27 cellular contexts compared by ENCODE assay signal in the genomic region with DNA sequence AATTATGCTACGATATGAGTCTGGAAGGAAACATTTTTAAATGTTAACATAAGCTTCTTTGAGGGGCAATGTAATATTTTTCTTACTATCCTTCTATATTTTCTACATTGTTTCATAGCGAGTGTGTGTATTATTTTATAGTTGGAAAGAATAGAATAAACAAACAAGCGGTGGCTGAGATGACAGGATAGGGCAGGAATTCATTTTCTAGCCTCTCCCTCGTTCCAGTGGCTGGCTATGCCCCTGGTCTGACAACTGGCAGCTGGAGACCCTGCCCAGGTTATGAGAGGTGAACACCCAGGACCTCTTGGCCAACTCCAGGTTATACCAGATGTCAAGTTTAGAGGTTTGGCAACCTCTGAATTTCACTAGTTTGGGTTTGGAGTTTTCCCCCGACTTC.
"Had no signal": no experiment of that assay in that cellular context is flagged by ENCODE, and none has a peak within 500 bp of the region (broad histone marks: within the 10 kb centered on the region; RNA-seq: fewer than 3 reads in every experiment).

No MANE protein-coding gene starts in this region.

- H3K4me2 ChIP-seq: hepatocyte, neural progenitor cell had no signal

- H3K9me3 Mint-ChIP-seq: natural killer cell treated with Interleukin-12 subunit alpha and Interleukin-12 subunit beta and Interleukin-15 and Interleukin-18, amount 100 ng/mL, for 72 hours had no signal

- H3K27ac ChIP-seq: esophagus muscularis mucosa, foreskin keratinocyte, gastroesophageal sphincter, heart left ventricle, hepatocyte, neural progenitor cell, prostate gland, right atrium auricular region, thyroid gland, vagina had no signal

- H3K36me3 ChIP-seq: esophagus muscularis mucosa, gastroesophageal sphincter, heart left ventricle, neural progenitor cell, prostate gland, right atrium auricular region, thyroid gland, vagina had no signal

- H3K27me3 ChIP-seq: esophagus muscularis mucosa, gastroesophageal sphincter, hepatocyte, neural progenitor cell, right atrium auricular region, thyroid gland, vagina had no signal

- H3K4me3 Mint-ChIP-seq: dendritic cell treated with granulocyte-macrophage colony-stimulating factor and Interleukin-4, amounts not matched to agents 40 ng/mL and 50 ng/mL, for 4 days; mesothelial cell of epicardium; natural killer cell treated with Interleukin-12 subunit alpha and Interleukin-12 subunit beta and Interleukin-15 and Interleukin-18, amount 100 ng/mL, for 72 hours; stimulated activated memory B cell treated with anti-CD40 and anti-IgM and Interleukin-4, amounts not matched to agents 10 μg/mL and 1 μg/mL and 100 μg/mL, for 72 hours had no signal

- H3K4me1 ChIP-seq: esophagus muscularis mucosa, foreskin keratinocyte, gastroesophageal sphincter, prostate gland, right atrium auricular region, thyroid gland, vagina had no signal

- FAIRE-seq: colon, endothelial cell of umbilical vein, kidney had no signal

- H3K9me3 ChIP-seq: esophagus muscularis mucosa, gastroesophageal sphincter, heart left ventricle, mucosa of descending colon, prostate gland, right atrium auricular region, thyroid gland, vagina had no signal

- H3K27ac Mint-ChIP-seq: dendritic cell treated with granulocyte-macrophage colony-stimulating factor and Interleukin-4, amounts not matched to agents 40 ng/mL and 50 ng/mL, for 4 days; mesothelial cell of epicardium; natural killer cell treated with Interleukin-12 subunit alpha and Interleukin-12 subunit beta and Interleukin-15 and Interleukin-18, amount 100 ng/mL, for 72 hours; stimulated activated memory B cell treated with anti-CD40 and anti-IgM and Interleukin-4, amounts not matched to agents 10 μg/mL and 1 μg/mL and 100 μg/mL, for 72 hours had no signal

- H3K9ac ChIP-seq: neural progenitor cell had no signal

- H3K79me2 ChIP-seq: hepatocyte had no signal

- H3K4me1 Mint-ChIP-seq: mesothelial cell of epicardium; stimulated activated memory B cell treated with anti-CD40 and anti-IgM and Interleukin-4, amounts not matched to agents 10 μg/mL and 1 μg/mL and 100 μg/mL, for 72 hours had no signal

- ATAC-seq: foreskin keratinocyte; left lobe of liver; mucosa of descending colon; natural killer cell treated with Interleukin-12 subunit alpha and Interleukin-12 subunit beta and Interleukin-15 and Interleukin-18, amount 100 ng/mL, for 72 hours; stimulated activated memory B cell treated with anti-CD40 and anti-IgM and Interleukin-4, amounts not matched to agents 10 μg/mL and 1 μg/mL and 100 μg/mL, for 72 hours; stimulated activated naive CD8-positive, alpha-beta T cell treated with anti-CD3 and anti-CD28 coated beads, Interleukin-15, Interleukin-2, amounts not matched to agents 100 U/mL and 50 U/mL, for 24 hours had no signal

- H3K4me3 ChIP-seq: esophagus muscularis mucosa, gastroesophageal sphincter, heart left ventricle, hepatocyte, mucosa of descending colon, neural progenitor cell, prostate gland, right atrium auricular region, thyroid gland, vagina had no signal

- DNase-seq: effector memory CD4-positive, alpha-beta T cell; foreskin keratinocyte; heart left ventricle; kidney; mesenchymal stem cell; mucosa of descending colon; naive B cell; nucleus accumbens; stimulated activated CD4-positive, alpha-beta T cell treated with anti-CD3 and anti-CD28 coated beads, Interleukin-2, amount 100 ng/mL, for 24 hours; stimulated activated CD4-positive, alpha-beta T cell treated with anti-CD3 and anti-CD28 coated beads, Interleukin-4, amount 100 ng/mL, for 4 hours; stimulated activated naive CD8-positive, alpha-beta T cell treated with anti-CD3 and anti-CD28 coated beads, Interleukin-15, Interleukin-2, amounts not matched to agents 100 U/mL and 50 U/mL, for 24 hours; thyroid gland; trophoblast cell had no signal

- H2AFZ ChIP-seq: hepatocyte, neural progenitor cell had no signal

- H3K36me3 Mint-ChIP-seq: mesothelial cell of epicardium; naive B cell; natural killer cell treated with Interleukin-12 subunit alpha and Interleukin-12 subunit beta and Interleukin-15 and Interleukin-18, amount 100 ng/mL, for 72 hours; neural progenitor cell; stimulated activated memory B cell treated with anti-CD40 and anti-IgM and Interleukin-4, amounts not matched to agents 10 μg/mL and 1 μg/mL and 100 μg/mL, for 72 hours had no signal
